In genomic region chr12:56688846-56689113, GRCh38 we compare ENCODE assay signal across 1 cellular context.
TF ChIP-seq lines count a peak whose summit lies in the region.

No MANE protein-coding gene starts in this region.

TF ChIP-seq in H1, 55 proteins besides CTCF, POLR2A, EP300 and RAD21:
- TF ChIP-seq MAFK (IDR thresholded peaks at IDR 0.05; ENCODE audit: low read depth, low read length) = no peak
- TF ChIP-seq ATF2 (IDR thresholded peaks at IDR 0.05; ENCODE audit: low read length) = no peak
